ENCODE assay signal across 17 cellular contexts in the genomic region with DNA sequence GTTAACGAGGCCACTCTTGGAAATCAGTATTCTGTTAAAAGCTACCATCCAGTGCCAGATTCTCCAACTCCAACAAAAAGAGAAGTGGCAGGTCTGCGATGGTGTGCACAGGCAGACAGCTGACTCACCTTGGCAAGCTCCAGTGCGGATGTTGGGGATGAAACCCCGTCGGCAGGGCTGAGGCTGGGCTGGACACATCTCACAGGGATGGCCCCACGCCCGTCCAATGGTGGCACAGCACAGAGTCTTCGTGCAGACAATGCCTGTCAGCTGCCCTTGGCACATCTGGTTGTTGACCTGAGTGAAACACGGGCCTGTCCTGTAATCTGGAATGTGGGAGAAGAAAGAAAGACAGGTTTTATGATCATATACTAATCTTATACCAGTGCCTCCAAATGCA.
DNase-seq lines count a peak whose midpoint lies in the region; ATAC-seq and TF ChIP-seq lines count a peak whose summit lies in the region.
"Had no signal": no experiment of that assay in that cellular context is flagged by ENCODE, and none has a peak within 500 bp of the region (broad histone marks: within the 10 kb centered on the region; RNA-seq: fewer than 3 reads in every experiment).

No MANE protein-coding gene starts in this region.

- H3K27ac ChIP-seq in cardiac muscle cell (peak overlapping the region; percentile 75), right atrium auricular region (no peak overlapping the region)

- ATAC-seq in left ventricle myocardium superior = peak; percentile 48

- DNase-seq in cardiac muscle cell (ENCODE audit: low read depth in 1 of 2, low spot score in 1 of 2) (no peak), right atrium auricular region (ENCODE audit: low spot score) (no peak), dermis microvascular lymphatic vessel endothelial cell (ENCODE audit: low read depth in 2 of 2) (peak; percentile 31 to 36), left ventricle myocardium superior (peak; percentile 29), GDM1 (lab: John Stamatoyannopoulos, UW) (no peak), NCI-H1105 treated with DMSO at 0.1 percent for 48 hours (lab: John Stamatoyannopoulos, UW) (no peak), NCI-H510A (lab: John Stamatoyannopoulos, UW) (no peak)
- DNase-seq: CD4-positive, CD25-positive, alpha-beta regulatory T cell; IMR-90; Karpas-422; MM.1S; NCI-H1092 treated with DMSO at 0.1 percent for 48 hours; NCI-H1694; NCI-H2107; NCI-H226; NCI-H526; NK-92 treated with Interleukin-12 subunit alpha and Interleukin-12 subunit beta, amount 100 ng/mL, for 24 hours had no signal

- H3K4me3 ChIP-seq in cardiac muscle cell (no peak overlapping the region), right atrium auricular region (no peak overlapping the region)

- H3K36me3 ChIP-seq in cardiac muscle cell (peaks cover 84% of the 10 kb centered on the region), right atrium auricular region (no peaks in the 10 kb centered on the region)

- intact Hi-C loops in left ventricle myocardium superior (cut with micrococcal nuclease) = no loop called here

- peaks cover 13% of the 10 kb centered on the region for H3K4me1 ChIP-seq in cardiac muscle cell (ENCODE audit: low read depth)
- H3K4me1 ChIP-seq in right atrium auricular region = no peaks in the 10 kb centered on the region

- H3K27me3 ChIP-seq in cardiac muscle cell (no peaks in the 10 kb centered on the region), right atrium auricular region (no peaks in the 10 kb centered on the region)

- TF ChIP-seq CTCF in cardiac muscle cell (IDR thresholded peaks at IDR 0.05; ENCODE audit: low read depth, low read length) = no peak
- TF ChIP-seq CTCF in right atrium auricular region (IDR thresholded peaks at IDR 0.05) = no peak

- H3K9me3 ChIP-seq in cardiac muscle cell (ENCODE audit: low read depth) (no peaks in the 10 kb centered on the region), right atrium auricular region (no peaks in the 10 kb centered on the region)

Comparison
In these comparisons a context has a peak if more than half of its experiments do, and no peak if none do; other contexts are left out.
1. DNase-seq: peak in dermis microvascular lymphatic vessel endothelial cell (2 of 2) and left ventricle myocardium superior (single experiment); none in cardiac muscle cell (0 of 2), right atrium auricular region (single experiment), GDM1 (single experiment), NCI-H1105 treated with DMSO at 0.1 percent for 48 hours (single experiment) and NCI-H510A (single experiment).